In the genomic region with DNA sequence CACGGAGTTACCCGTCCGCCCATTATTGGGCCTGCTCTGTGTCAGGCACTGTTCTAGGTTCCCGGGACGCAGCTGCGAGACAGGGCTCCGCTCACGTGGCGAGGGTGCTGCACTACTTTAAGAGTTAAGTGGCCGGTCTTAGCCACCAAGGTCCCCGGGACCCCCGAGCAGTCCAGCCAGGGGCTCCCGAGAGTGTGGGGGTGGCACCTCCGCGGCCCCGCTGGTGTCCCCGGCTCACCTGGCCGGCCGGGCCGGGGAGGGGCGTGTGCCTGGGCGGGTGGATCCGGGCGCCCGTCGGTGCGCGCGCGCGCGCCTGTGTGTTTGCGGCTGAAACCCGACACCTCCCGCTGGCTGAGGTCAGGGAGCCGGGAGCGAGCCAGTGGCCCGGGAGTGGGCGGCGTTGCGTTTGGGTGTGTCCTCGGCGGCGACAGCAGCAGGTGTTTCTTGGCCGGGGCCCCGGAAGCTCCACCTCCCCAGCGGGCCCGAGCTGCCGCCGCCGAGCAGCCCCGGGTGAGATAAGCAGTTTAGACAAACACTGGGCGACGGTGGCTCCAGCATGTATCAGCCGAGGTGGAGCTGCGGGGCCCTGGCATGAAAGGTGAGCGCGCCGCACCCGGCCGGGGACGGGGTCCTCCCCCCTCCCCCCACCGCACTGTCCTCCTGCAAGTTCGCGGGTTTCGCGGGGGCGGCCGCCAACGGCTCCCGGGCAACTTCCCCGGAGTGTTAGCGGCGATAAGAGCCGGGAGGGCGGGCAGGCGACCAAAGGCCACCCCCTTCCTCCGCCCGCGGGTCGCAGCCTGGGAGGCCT, we compare ENCODE assay signal across 8 cellular contexts.
DNase-seq lines count a peak whose midpoint lies in the region; ATAC-seq lines count a peak whose summit lies in the region.

Gene GSE1 (plus strand): TSS at position 522 of the 808 bp plus-strand sequence. CDS start 70 bp downstream, at position 592.

- peak; percentile 41 for ATAC-seq in GM19452 (IDR thresholded peaks at IDR 0.05; ENCODE audit: unreplicated experiment)
- ATAC-seq in stimulated activated naive CD8-positive, alpha-beta T cell treated with anti-CD3 and anti-CD28 coated beads, Interleukin-15, Interleukin-2, amounts not matched to agents 100 U/mL and 50 U/mL, for 24 hours: peak; percentile 22

- DNase-seq in COLO668 (lab: John Stamatoyannopoulos, UW; ENCODE audit: unreplicated experiment): peak; percentile 98
- DNase-seq in HPDE6-E6E7 (ENCODE audit: extremely low spot score): peak; percentile 96
- DNase-seq in NCI-H774 (lab: John Stamatoyannopoulos, UW): peak; percentile 85
- DNase-seq in activated CD8-positive, alpha-beta memory T cell treated with anti-CD3 and anti-CD28 coated beads for 24 hours: peak; percentile 84
- DNase-seq in epidermal melanocyte (ENCODE audit: insufficient read length, low spot score): peak; percentile 68
- DNase-seq in midbrain (lab: John Stamatoyannopoulos, UW): peak; percentile 27
- DNase-seq in stimulated activated naive CD8-positive, alpha-beta T cell treated with anti-CD3 and anti-CD28 coated beads, Interleukin-15, Interleukin-2, amounts not matched to agents 100 U/mL and 50 U/mL, for 24 hours: peak; percentile 79

Comparison
In these comparisons a context has a peak if more than half of its experiments do, and no peak if none do; other contexts are left out.
1. Peak in every context shown above with its lines: DNase-seq and ATAC-seq.
2. DNase-seq: peak in every context shown above with its lines; median percentile 98 in COLO668; 96 in HPDE6-E6E7; 85 in NCI-H774; 84 in activated CD8-positive, alpha-beta memory T cell treated with anti-CD3 and anti-CD28 coated beads for 24 hours; 79 in stimulated activated naive CD8-positive, alpha-beta T cell treated with anti-CD3 and anti-CD28 coated beads, Interleukin-15, Interleukin-2, amounts not matched to agents 100 U/mL and 50 U/mL, for 24 hours; 68 in epidermal melanocyte; 27 in midbrain.